In genomic region chr11:87301785-87302540, GRCh38 we compare ENCODE assay signal across 22 cellular contexts.
DNase-seq lines count a peak whose midpoint lies in the region; ATAC-seq, FAIRE-seq and TF ChIP-seq lines count a peak whose summit lies in the region.
"Had no signal": no experiment of that assay in that cellular context is flagged by ENCODE, and none has a peak within 500 bp of the region (broad histone marks: within the 10 kb centered on the region; RNA-seq: fewer than 3 reads in every experiment).

No MANE protein-coding gene starts in this region.

- H3K4me2 ChIP-seq in Karpas-422 (ENCODE audit: low read depth, low read length, poor library complexity, severe bottlenecking) (no peak overlapping the region), endothelial cell of umbilical vein (ENCODE audit: insufficient read depth, low read length) (no peak overlapping the region)

- peaks cover 6% of the 10 kb centered on the region; the same call in 1 of the 2 replicates for H3K9me3 ChIP-seq in Karpas-422 (ENCODE audit: low read length)
- H3K9me3 ChIP-seq in endothelial cell of umbilical vein (replicated peaks; ENCODE audit: control insufficient read depth, insufficient read depth, low read length) = no peaks in the 10 kb centered on the region
- H3K9me3 ChIP-seq in iPS-20b (ENCODE audit: insufficient read depth, low read depth, low read length) = no peaks in the 10 kb centered on the region
- no peaks in the 10 kb centered on the region for H3K9me3 ChIP-seq in subcutaneous abdominal adipose tissue (ENCODE audit: control insufficient read depth in 5 of 5, low read length in 5 of 5)
- no peaks in the 10 kb centered on the region for H3K9me3 ChIP-seq in esophagus squamous epithelium
- H3K9me3 ChIP-seq: SJCRH30 had no signal

- POLR2A ChIA-PET in endothelial cell of umbilical vein (lab: Charles Lee) = no interaction called here

- intact Hi-C loops in endothelial cell of umbilical vein (cut with micrococcal nuclease) (no loop called here), esophagus squamous epithelium (cut with DNase I) (no loop called here), lower leg skin (cut with DNase I; ENCODE audit: low total_unique reads) (no loop called here)

- CTCF ChIA-PET in endothelial cell of umbilical vein (lab: Charles Lee) = interaction anchor here (1.3 to 1.4 kb wide), 3 partner anchors 18 to 363 kb away, joined by 3 to 4 read pairs (median 4); no protein-coding TSS in a partner anchor

- no TSS peak for BruUV-seq in endothelial cell of umbilical vein (replicated peaks; lab: Mats Ljungman, UMichigan)

- DNase-seq in Karpas-422 (no peak), endothelial cell of umbilical vein (ENCODE audit: low read depth, low spot score) (peak; percentile 34), esophagus squamous epithelium (lab: John Stamatoyannopoulos, UW) (no peak), lower leg skin (ENCODE audit: low spot score in 2 of 2) (no peak)
- DNase-seq: ACHN, DMS79, MV-4-11, NCI-H1417, NCI-H187, NCI-H2227 treated with DMSO at 0.1 percent for 48 hours, NCI-H524, NCI-H82, SJCRH30 had no signal

- TF ChIP-seq POLR2A in endothelial cell of umbilical vein (IDR thresholded peaks at IDR 0.05; ENCODE audit: low read depth, low read length) (no peak), esophagus squamous epithelium (IDR thresholded peaks at IDR 0.05) (no peak), lower leg skin (IDR thresholded peaks at IDR 0.05) (no peak)

- H3K27ac ChIP-seq in Karpas-422 (ENCODE audit: low read length) = peak overlapping the region; percentile 96
- no peak overlapping the region for H3K27ac ChIP-seq in endothelial cell of umbilical vein (ENCODE audit: insufficient read depth, low read depth, low read length)
- no peak overlapping the region for H3K27ac ChIP-seq in iPS-20b (ENCODE audit: low read length)
- peak overlapping the region; percentile 5 for H3K27ac ChIP-seq in subcutaneous abdominal adipose tissue (ENCODE audit: low read depth, low read length)
- no peak overlapping the region for H3K27ac ChIP-seq in esophagus squamous epithelium
- H3K27ac ChIP-seq: SJCRH30 had no signal

- 41 to 63% methylated on average over 2 of the region's 2 CpGs for WGBS in esophagus squamous epithelium, 2 donors
- 20 to 21% methylated on average over 2 of the region's 2 CpGs for WGBS in lower leg skin, 2 donors

- H3K36me3 ChIP-seq in Karpas-422 (ENCODE audit: insufficient read depth, low read length) (peaks cover 63% of the 10 kb centered on the region), endothelial cell of umbilical vein (ENCODE audit: control insufficient read depth in 2 of 2, extremely low read depth in 1 of 2, insufficient read depth in 2 of 2, low read length in 2 of 2) (no peaks in the 10 kb centered on the region), iPS-20b (ENCODE audit: insufficient read depth, low read depth, low read length) (no peaks in the 10 kb centered on the region), subcutaneous abdominal adipose tissue (ENCODE audit: control insufficient read depth in 5 of 5, insufficient read depth in 5 of 5, low read length in 5 of 5) (peaks cover 0 to 8% (median 7%) of the 10 kb centered on the region in 5 donors), esophagus squamous epithelium (no peaks in the 10 kb centered on the region)
- H3K36me3 ChIP-seq: SJCRH30 had no signal

- H2AFZ ChIP-seq in Karpas-422 (ENCODE audit: low read length) = no peak overlapping the region
- peak overlapping the region; percentile 6 for H2AFZ ChIP-seq in endothelial cell of umbilical vein (ENCODE audit: low read depth, low read length)

- H3K4me3 ChIP-seq in Karpas-422 (ENCODE audit: low read length) (no peak overlapping the region), endothelial cell of umbilical vein (replicated peaks in 1 of 3; ENCODE audit: insufficient read depth in 1 of 3, low read depth in 1 of 3, low read length in 3 of 3) (no peak overlapping the region), iPS-20b (ENCODE audit: low read length) (0 out of 2 replicates have a peak overlapping the region, but pooled peaks have one; percentile 6), subcutaneous abdominal adipose tissue (ENCODE audit: low read depth in 1 of 5, low read length in 5 of 5) (no peak overlapping the region), esophagus squamous epithelium (no peak overlapping the region), lower leg skin (ENCODE audit: low read depth, poor library complexity, severe bottlenecking) (no peak overlapping the region)
- H3K4me3 ChIP-seq: K562, SJCRH30 had no signal

- dilution Hi-C loops in endothelial cell of umbilical vein (cut with MboI; ENCODE audit: extremely low pct_ligation_motif_present, low sequenced_read_pairs) = no loop called here

- H3K9ac ChIP-seq in Karpas-422 (ENCODE audit: low read length) (no peak overlapping the region), endothelial cell of umbilical vein (replicated peaks; ENCODE audit: extremely low read depth, insufficient read depth, low read length) (no peak overlapping the region), iPS-20b (ENCODE audit: low read depth, low read length) (0 out of 2 replicates have a peak overlapping the region, but pooled peaks have one; percentile 25), subcutaneous abdominal adipose tissue (ENCODE audit: low read length in 5 of 5) (no peak overlapping the region)

- no peak for TF ChIP-seq CTCF in endothelial cell of umbilical vein (IDR thresholded peaks at IDR 0.05; ENCODE audit: extremely low read depth in 1 of 2, insufficient read depth in 1 of 2, low read depth in 1 of 2, low read length in 2 of 2)
- no peak for TF ChIP-seq CTCF in esophagus squamous epithelium (IDR thresholded peaks at IDR 0.05)
- no peak for TF ChIP-seq CTCF in lower leg skin (IDR thresholded peaks at IDR 0.05)

- no peaks in the 10 kb centered on the region for H3K27me3 ChIP-seq in Karpas-422 (ENCODE audit: low read length)
- no peaks in the 10 kb centered on the region for H3K27me3 ChIP-seq in endothelial cell of umbilical vein (ENCODE audit: control insufficient read depth in 2 of 2, insufficient read depth in 2 of 2, low read length in 2 of 2)
- H3K27me3 ChIP-seq in iPS-20b (ENCODE audit: insufficient read depth, low read length) = no peaks in the 10 kb centered on the region
- no peaks in the 10 kb centered on the region for H3K27me3 ChIP-seq in subcutaneous abdominal adipose tissue (ENCODE audit: control insufficient read depth in 5 of 5, insufficient read depth in 4 of 5, low read length in 5 of 5)
- H3K27me3 ChIP-seq in esophagus squamous epithelium = no peaks in the 10 kb centered on the region
- H3K27me3 ChIP-seq: SJCRH30 had no signal

- peaks cover 92% of the 10 kb centered on the region for H3K4me1 ChIP-seq in Karpas-422 (ENCODE audit: low read length)
- peaks cover 7% of the 10 kb centered on the region for H3K4me1 ChIP-seq in endothelial cell of umbilical vein (ENCODE audit: control insufficient read depth, extremely low read depth, insufficient read depth, low read length)
- H3K4me1 ChIP-seq in iPS-20b (ENCODE audit: insufficient read depth, low read length) = peaks cover 16% of the 10 kb centered on the region; the same call in 1 of the 2 replicates
- H3K4me1 ChIP-seq in subcutaneous abdominal adipose tissue (ENCODE audit: control insufficient read depth in 5 of 5, insufficient read depth in 5 of 5, low read length in 5 of 5) = peaks cover 0 to 19% (median 13%) of the 10 kb centered on the region in 5 donors
- no peaks in the 10 kb centered on the region for H3K4me1 ChIP-seq in esophagus squamous epithelium

- H3K9me1 ChIP-seq in endothelial cell of umbilical vein (replicated peaks; ENCODE audit: control insufficient read depth, extremely low read depth, insufficient read depth, low read length) = no peaks in the 10 kb centered on the region

- ATAC-seq in GM18517 (IDR thresholded peaks at IDR 0.05; ENCODE audit: unreplicated experiment) (no peak), GM19023 (IDR thresholded peaks at IDR 0.05; ENCODE audit: unreplicated experiment) (no peak)

- no peak for FAIRE-seq in endothelial cell of umbilical vein (lab: Jason Lieb, UNC)
- FAIRE-seq: GM12892, GM18507, H54, HTR-8/SVneo, K562 had no signal

- peaks cover 66% of the 10 kb centered on the region for H3K79me2 ChIP-seq in Karpas-422 (ENCODE audit: low read length)
- H3K79me2 ChIP-seq in endothelial cell of umbilical vein (ENCODE audit: control insufficient read depth, insufficient read depth, low read length) = no peaks in the 10 kb centered on the region

- no peaks in the 10 kb centered on the region for H3K9me2 ChIP-seq in Karpas-422 (replicated peaks; ENCODE audit: insufficient read depth, low read length)

- H4K20me1 ChIP-seq in Karpas-422 (ENCODE audit: insufficient read depth, low read depth, low read length) = no peaks in the 10 kb centered on the region
- H4K20me1 ChIP-seq in endothelial cell of umbilical vein (replicated peaks; ENCODE audit: control insufficient read depth, extremely low read depth, insufficient read depth, low read length) = no peaks in the 10 kb centered on the region

TF ChIP-seq in endothelial cell of umbilical vein, 7 proteins besides CTCF, POLR2A, EP300 and RAD21:
- TF ChIP-seq MYC (IDR thresholded peaks at IDR 0.05; ENCODE audit: low read depth, low read length) (no peak), JUN (IDR thresholded peaks at IDR 0.05; ENCODE audit: borderline replicate concordance, insufficient read depth, insufficient read length, low read depth) (no peak), FOS (IDR thresholded peaks at IDR 0.05; ENCODE audit: borderline replicate concordance, insufficient read depth, low read length) (peak; percentile 19), GATA2 (IDR thresholded peaks at IDR 0.05; ENCODE audit: insufficient read depth, insufficient read length, low read depth, low read length) (no peak), MAX (IDR thresholded peaks at IDR 0.05; ENCODE audit: insufficient read depth, insufficient read length) (no peak), POLR2AphosphoS5 (IDR thresholded peaks at IDR 0.05; ENCODE audit: insufficient read depth, low read depth, low read length) (no peak)

Comparison
In these comparisons a context has a peak if more than half of its experiments do, and no peak if none do; other contexts are left out.
1. H3K27ac ChIP-seq: peak in Karpas-422 (single experiment) and subcutaneous abdominal adipose tissue (single experiment); none in endothelial cell of umbilical vein (single experiment), iPS-20b (single experiment) and esophagus squamous epithelium (0 of 4).